In the genomic region with DNA sequence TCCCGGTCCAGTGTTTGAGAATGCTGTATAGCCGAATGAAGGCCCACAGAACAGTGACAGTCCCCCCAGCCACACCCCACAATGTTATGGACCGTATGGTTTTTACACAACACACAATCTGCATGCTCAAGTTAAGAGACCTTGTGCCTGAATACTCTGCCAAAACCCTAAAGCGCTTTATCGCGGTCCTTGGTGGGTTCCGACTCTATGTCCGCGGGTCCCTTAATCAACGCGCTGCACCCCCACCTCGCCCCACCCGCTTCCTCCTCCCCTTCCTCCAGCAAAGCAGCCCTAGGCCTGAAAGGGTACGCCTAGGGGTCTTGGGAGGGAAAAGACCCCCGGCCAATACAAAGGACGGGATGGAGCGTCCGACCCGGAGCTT, we compare ENCODE assay signal across 8 cellular contexts. TPM values are rescaled to one million over a fixed set of nuclear protein-coding genes. Genes with fewer than 3 reads are reported as not detected.
A peak's percentile ranks its signal among the peaks of the same experiment; 100 is the strongest.
DNase-seq lines count a peak whose midpoint lies in the region; ATAC-seq and TF ChIP-seq lines count a peak whose summit lies in the region.

No MANE protein-coding gene starts in this region.

- DNase-seq in COLO668 (lab: John Stamatoyannopoulos, UW; ENCODE audit: unreplicated experiment) (peak; percentile 25), M059J (ENCODE audit: low read depth) (peak; percentile 22), foreskin fibroblast (peak in 1 of 2 donors; percentile 31), osteocyte (ENCODE audit: extremely low spot score, unreplicated experiment) (no peak), NCI-H1694 treated with DMSO at 0.1 percent for 48 hours (lab: John Stamatoyannopoulos, UW) (no peak)
- DNase-seq in activated T-helper 1 cell treated with anti-CD3 and anti-CD28 coated beads, Interleukin-12 subunit alpha, Interleukin-12 subunit beta, Interleukin-2, Interleukin-4 antibody, amounts not matched to agents 30 ng/mL and 10 ng/mL and 1 ng/mL, durations not matched to agents 14 hours and 24 hours and 36 hours (ENCODE audit: low spot score): no peak

- peaks cover 4% of the 10 kb centered on the region for H3K9me3 Mint-ChIP-seq in activated T-helper 1 cell treated with anti-CD3 and anti-CD28 coated beads, Interleukin-12 subunit alpha, Interleukin-12 subunit beta, Interleukin-2, Interleukin-4 antibody, amounts not matched to agents 30 ng/mL and 10 ng/mL and 1 ng/mL, durations not matched to agents 14 hours and 24 hours and 36 hours
- no peaks in the 10 kb centered on the region for H3K9me3 Mint-ChIP-seq in osteocyte (ENCODE audit: unreplicated experiment)

- intact Hi-C loops in activated T-helper 1 cell treated with anti-CD3 and anti-CD28 coated beads, Interleukin-12 subunit alpha, Interleukin-12 subunit beta, Interleukin-2, Interleukin-4 antibody, amounts not matched to agents 30 ng/mL and 10 ng/mL and 1 ng/mL, durations not matched to agents 14 hours and 24 hours and 36 hours (cut with micrococcal nuclease): loop anchor here (1.0 to 10.0 kb wide), 7 partner anchors 14 to 1034 kb away; partner anchors contain the start of genes BTBD10, CYP2R1, PSMA1 and RRAS2

- H3K4me3 ChIP-seq in foreskin fibroblast (ENCODE audit: low read depth in 1 of 2, low read length in 2 of 2): peak overlapping the region; percentile 68 to 77

- ATAC-seq in GM21529 (IDR thresholded peaks at IDR 0.05; ENCODE audit: unreplicated experiment): peak; percentile 7
- ATAC-seq in HG03378 (IDR thresholded peaks at IDR 0.05; ENCODE audit: unreplicated experiment): no peak

- no peaks in the 10 kb centered on the region for H3K27me3 Mint-ChIP-seq in activated T-helper 1 cell treated with anti-CD3 and anti-CD28 coated beads, Interleukin-12 subunit alpha, Interleukin-12 subunit beta, Interleukin-2, Interleukin-4 antibody, amounts not matched to agents 30 ng/mL and 10 ng/mL and 1 ng/mL, durations not matched to agents 14 hours and 24 hours and 36 hours (ENCODE audit: insufficient read depth)
- no peaks in the 10 kb centered on the region for H3K27me3 Mint-ChIP-seq in osteocyte (ENCODE audit: unreplicated experiment)

- peaks cover 30% of the 10 kb centered on the region for H3K36me3 Mint-ChIP-seq in activated T-helper 1 cell treated with anti-CD3 and anti-CD28 coated beads, Interleukin-12 subunit alpha, Interleukin-12 subunit beta, Interleukin-2, Interleukin-4 antibody, amounts not matched to agents 30 ng/mL and 10 ng/mL and 1 ng/mL, durations not matched to agents 14 hours and 24 hours and 36 hours (ENCODE audit: low read depth)
- H3K36me3 Mint-ChIP-seq in osteocyte (ENCODE audit: unreplicated experiment): peaks cover 40% of the 10 kb centered on the region

- peak overlapping the region; percentile 100 for H3K4me3 Mint-ChIP-seq in activated T-helper 1 cell treated with anti-CD3 and anti-CD28 coated beads, Interleukin-12 subunit alpha, Interleukin-12 subunit beta, Interleukin-2, Interleukin-4 antibody, amounts not matched to agents 30 ng/mL and 10 ng/mL and 1 ng/mL, durations not matched to agents 14 hours and 24 hours and 36 hours
- peak overlapping the region; percentile 96 for H3K4me3 Mint-ChIP-seq in osteocyte (ENCODE audit: unreplicated experiment)

- peaks cover 52% of the 10 kb centered on the region for H3K4me1 Mint-ChIP-seq in activated T-helper 1 cell treated with anti-CD3 and anti-CD28 coated beads, Interleukin-12 subunit alpha, Interleukin-12 subunit beta, Interleukin-2, Interleukin-4 antibody, amounts not matched to agents 30 ng/mL and 10 ng/mL and 1 ng/mL, durations not matched to agents 14 hours and 24 hours and 36 hours (ENCODE audit: low read depth)
- H3K4me1 Mint-ChIP-seq in osteocyte (ENCODE audit: unreplicated experiment): peaks cover 43% of the 10 kb centered on the region

- peak overlapping the region; percentile 65 for H3K27ac Mint-ChIP-seq in activated T-helper 1 cell treated with anti-CD3 and anti-CD28 coated beads, Interleukin-12 subunit alpha, Interleukin-12 subunit beta, Interleukin-2, Interleukin-4 antibody, amounts not matched to agents 30 ng/mL and 10 ng/mL and 1 ng/mL, durations not matched to agents 14 hours and 24 hours and 36 hours
- peak overlapping the region; percentile 99 for H3K27ac Mint-ChIP-seq in osteocyte (ENCODE audit: unreplicated experiment)

- TF ChIP-seq CTCF in foreskin fibroblast (IDR thresholded peaks at IDR 0.05; ENCODE audit: low read depth, low read length) (no peak), osteocyte (IDR thresholded peaks at IDR 0.05) (no peak)

RNA-seq across cellular contexts. Expression of gene COPB1, which starts 0.4 kb away (rescaled TPM):
- total RNA-seq in M059J (2014; rRNA removed; shearing (Covaris generic)): 263 and 357 TPM in 2 replicates
- total RNA-seq in activated T-helper 1 cell treated with anti-CD3 and anti-CD28 coated beads, Interleukin-12 subunit alpha, Interleukin-12 subunit beta, Interleukin-2, Interleukin-4 antibody, amounts not matched to agents 30 ng/mL and 10 ng/mL and 1 ng/mL, durations not matched to agents 14 hours and 24 hours and 36 hours: 94.8 and 101 TPM in 2 replicates
- 135 TPM in 2 replicates for total RNA-seq in osteocyte

RNA-seq across cellular contexts. Expression of gene PSMA1, which starts 21.0 kb away (rescaled TPM):
- total RNA-seq in M059J (2014; rRNA removed; shearing (Covaris generic)): 344 and 357 TPM in 2 replicates
- total RNA-seq in activated T-helper 1 cell treated with anti-CD3 and anti-CD28 coated beads, Interleukin-12 subunit alpha, Interleukin-12 subunit beta, Interleukin-2, Interleukin-4 antibody, amounts not matched to agents 30 ng/mL and 10 ng/mL and 1 ng/mL, durations not matched to agents 14 hours and 24 hours and 36 hours: 313 and 340 TPM in 2 replicates
- 116 and 117 TPM in 2 replicates for total RNA-seq in osteocyte

Comparison
In these comparisons a context has a peak if more than half of its experiments do, and no peak if none do; other contexts are left out.
1. DNase-seq: peak in COLO668 (single experiment) and M059J (single experiment); none in activated T-helper 1 cell treated with anti-CD3 and anti-CD28 coated beads, Interleukin-12 subunit alpha, Interleukin-12 subunit beta, Interleukin-2, Interleukin-4 antibody, amounts not matched to agents 30 ng/mL and 10 ng/mL and 1 ng/mL, durations not matched to agents 14 hours and 24 hours and 36 hours (single experiment), osteocyte (single experiment) and NCI-H1694 treated with DMSO at 0.1 percent for 48 hours (single experiment).